1 cellular context compared by ENCODE assay signal in genomic region chr5:72451771-72452505, GRCh38.
TF ChIP-seq lines count a peak whose summit lies in the region.

No MANE protein-coding gene starts in this region.

TF ChIP-seq in H1, 55 proteins besides CTCF, POLR2A, EP300 and RAD21 (continued from another document):
- TF ChIP-seq CHD7 (IDR thresholded peaks at IDR 0.05; ENCODE audit: insufficient replicate concordance, low read length), result no peak
- no peak for TF ChIP-seq TAF1 (IDR thresholded peaks at IDR 0.05; ENCODE audit: low read depth, low read length)
